9 cellular contexts compared by ENCODE assay signal in genomic region chr17:1153795-1154546, GRCh38. TPM values are rescaled to one million over a fixed set of nuclear protein-coding genes. Genes with fewer than 3 reads are reported as not detected.
DNase-seq lines count a peak whose midpoint lies in the region; ATAC-seq and TF ChIP-seq lines count a peak whose summit lies in the region.
"Had no signal": no experiment of that assay in that cellular context is flagged by ENCODE, and none has a peak within 500 bp of the region (broad histone marks: within the 10 kb centered on the region; RNA-seq: fewer than 3 reads in every experiment).

No MANE protein-coding gene starts in this region.

- in situ Hi-C loops in GM13976 (cut with MboI; ENCODE audit: low sequenced_read_pairs, unreplicated experiment): no loop called here

- peaks cover 3% of the 10 kb centered on the region for H3K9me3 Mint-ChIP-seq in glutamatergic neuron (ENCODE audit: unreplicated experiment)

- H3K27me3 Mint-ChIP-seq in glutamatergic neuron (ENCODE audit: unreplicated experiment): peaks cover 1% of the 10 kb centered on the region
- H3K27me3 Mint-ChIP-seq: CD4-positive, CD25-positive, alpha-beta regulatory T cell had no signal

- H3K27ac ChIP-seq in RWPE2 (ENCODE audit: poor library complexity, severe bottlenecking) (no peak overlapping the region), sigmoid colon (no peak overlapping the region)

- no peak overlapping the region for H3K4me3 Mint-ChIP-seq in glutamatergic neuron (ENCODE audit: unreplicated experiment)
- H3K4me3 Mint-ChIP-seq: CD4-positive, CD25-positive, alpha-beta regulatory T cell had no signal

- ATAC-seq in RWPE2 (ENCODE audit: low read depth): peak; percentile 51; the same call in 1 of the 3 replicates
- ATAC-seq in GM18861 (IDR thresholded peaks at IDR 0.05; ENCODE audit: unreplicated experiment): no peak

- H3K36me3 ChIP-seq in RWPE2 (ENCODE audit: low read depth): no peaks in the 10 kb centered on the region
- H3K36me3 ChIP-seq in sigmoid colon: peaks cover 0 to 10% (median 0%) of the 10 kb centered on the region in 4 donors

- intact Hi-C loops in sigmoid colon (cut with DNase I): no loop called here

- no peak for TF ChIP-seq POLR2A in sigmoid colon (IDR thresholded peaks at IDR 0.05)

- H3K4me1 Mint-ChIP-seq in glutamatergic neuron (ENCODE audit: low read depth, unreplicated experiment): peaks cover 13% of the 10 kb centered on the region
- H3K4me1 Mint-ChIP-seq: CD4-positive, CD25-positive, alpha-beta regulatory T cell had no signal

- H3K27me3 ChIP-seq in RWPE2 (ENCODE audit: insufficient read depth, poor library complexity, severe bottlenecking) (no peaks in the 10 kb centered on the region), sigmoid colon (no peaks in the 10 kb centered on the region)

- H3K27ac Mint-ChIP-seq in glutamatergic neuron (ENCODE audit: unreplicated experiment): no peak overlapping the region
- H3K27ac Mint-ChIP-seq: CD4-positive, CD25-positive, alpha-beta regulatory T cell had no signal

- H3K4me1 ChIP-seq in RWPE2 (ENCODE audit: insufficient read depth, poor library complexity, severe bottlenecking) (no peaks in the 10 kb centered on the region), sigmoid colon (no peaks in the 10 kb centered on the region)

- TF ChIP-seq EP300 in sigmoid colon (IDR thresholded peaks at IDR 0.05): no peak

- no peaks in the 10 kb centered on the region for H3K9me3 ChIP-seq in RWPE2 (ENCODE audit: severe bottlenecking)
- H3K9me3 ChIP-seq in sigmoid colon: no peaks in the 10 kb centered on the region

- 81 to 85% methylated on average over 30 of the region's 30 CpGs for WGBS in sigmoid colon, 2 donors

- H3K4me3 ChIP-seq in RWPE2 (ENCODE audit: severe bottlenecking): no peak overlapping the region
- no peak overlapping the region for H3K4me3 ChIP-seq in sigmoid colon

- no peak for TF ChIP-seq CTCF in RWPE2 (IDR thresholded peaks at IDR 0.05; ENCODE audit: poor library complexity, severe bottlenecking)
- TF ChIP-seq CTCF in glutamatergic neuron (IDR thresholded peaks at IDR 0.05; ENCODE audit: partially characterized antibody, unreplicated experiment): no peak
- TF ChIP-seq CTCF in sigmoid colon (IDR thresholded peaks at IDR 0.05): no peak
- TF ChIP-seq CTCF in GM13976 (IDR thresholded peaks at IDR 0.05; ENCODE audit: borderline replicate concordance, control extremely low read depth, extremely low read depth, insufficient read depth, missing control alignments): no peak

- DNase-seq in NCI-H526 (lab: John Stamatoyannopoulos, UW) (peak; percentile 20 to 59), NCI-H526 treated with DMSO at 0.1 percent for 48 hours (lab: John Stamatoyannopoulos, UW) (no peak), RWPE2 (ENCODE audit: low spot score) (no peak), glutamatergic neuron (peak; percentile 81), sigmoid colon (peak; percentile 83), GM13976 (ENCODE audit: low spot score) (no peak), OCI-M2 (lab: John Stamatoyannopoulos, UW; ENCODE audit: unreplicated experiment) (no peak)
- DNase-seq: CD4-positive, CD25-positive, alpha-beta regulatory T cell had no signal

- H3K36me3 Mint-ChIP-seq in glutamatergic neuron (ENCODE audit: unreplicated experiment): no peaks in the 10 kb centered on the region

RNA-seq across cellular contexts. Expression of gene ABR, which starts 25.8 kb away (rescaled TPM):
- total RNA-seq in glutamatergic neuron (ENCODE audit: unreplicated experiment): 219 TPM
- 10 to 100 TPM; 30.4 to 94.2 (median 46.5) TPM for total RNA-seq in sigmoid colon
- 100 to 1,000 TPM in 1 of 3 donors, 10 to 100 TPM in 2; 79.3 to 146 (median 80.0) TPM for polyA plus RNA-seq in sigmoid colon

Comparison
In these comparisons a context has a peak if more than half of its experiments do, and no peak if none do; other contexts are left out.
1. DNase-seq: peak in NCI-H526 (2 of 2), glutamatergic neuron (single experiment) and sigmoid colon (single experiment); none in NCI-H526 treated with DMSO at 0.1 percent for 48 hours (single experiment), RWPE2 (single experiment), GM13976 (single experiment) and OCI-M2 (single experiment).